Comparison of ENCODE assay signal across 2 cellular contexts in genomic region chr14:69989622-69990021, GRCh38.
TF ChIP-seq lines count a peak whose summit lies in the region.

No MANE protein-coding gene starts in this region.

TF ChIP-seq in A549, 52 proteins besides CTCF, POLR2A, EP300 and RAD21 (continued from another document):
- TF ChIP-seq REST (IDR thresholded peaks at IDR 0.05) (no peak), ZSCAN20 (CRISPR knock-in tag; IDR thresholded peaks at IDR 0.05) (no peak), NR3C1 (IDR thresholded peaks at IDR 0.05) (no peak), HOXB5 (CRISPR knock-in tag; IDR thresholded peaks at IDR 0.05) (no peak), BCL3 (IDR thresholded peaks at IDR 0.05) (no peak), EHMT2 (IDR thresholded peaks at IDR 0.05; ENCODE audit: low read depth) (no peak), HDAC2 (IDR thresholded peaks at IDR 0.05) (no peak)

TF ChIP-seq in HepG2, 621 proteins besides CTCF, POLR2A, EP300 and RAD21:
- no peak for TF ChIP-seq ZBTB14 (CRISPR knock-in tag; IDR thresholded peaks at IDR 0.05)
- no peak for TF ChIP-seq ZNF549 (CRISPR knock-in tag; IDR thresholded peaks at IDR 0.05)
- TF ChIP-seq MED13 (CRISPR knock-in tag; IDR thresholded peaks at IDR 0.05), result no peak
- TF ChIP-seq NFE2L2 (IDR thresholded peaks at IDR 0.05; ENCODE audit: low read length), result no peak
- TF ChIP-seq ZFY (CRISPR knock-in tag; IDR thresholded peaks at IDR 0.05), result 0 out of 2 replicates have a peak, but pooled peaks have one; percentile 24
- TF ChIP-seq HCFC1 (IDR thresholded peaks at IDR 0.05; ENCODE audit: low read depth, low read length), result no peak
- TF ChIP-seq GPBP1L1 (CRISPR knock-in tag; IDR thresholded peaks at IDR 0.05), result no peak
- no peak for TF ChIP-seq ZKSCAN8 (CRISPR knock-in tag; IDR thresholded peaks at IDR 0.05; ENCODE audit: borderline replicate concordance)
- 0 out of 2 replicates have a peak, but pooled peaks have one; percentile 41 for TF ChIP-seq PAXIP1 (CRISPR knock-in tag; conservative IDR thresholded peaks at IDR 0.05)
- TF ChIP-seq ZFX (CRISPR knock-in tag; IDR thresholded peaks at IDR 0.05; ENCODE audit: low read depth), result peak; percentile 36; the same call in 1 of the 2 replicates
- TF ChIP-seq ZMYM4 (CRISPR knock-in tag; IDR thresholded peaks at IDR 0.05), result 0 out of 2 replicates have a peak, but pooled peaks have one; percentile 30
- TF ChIP-seq PRDM4 (CRISPR knock-in tag; IDR thresholded peaks at IDR 0.05; ENCODE audit: borderline replicate concordance), result no peak
- no peak for TF ChIP-seq TGIF2 (CRISPR knock-in tag; IDR thresholded peaks at IDR 0.05)
- TF ChIP-seq ZHX1 (CRISPR knock-in tag; IDR thresholded peaks at IDR 0.05; ENCODE audit: low read depth), result no peak
- no peak for TF ChIP-seq ZFAT (CRISPR knock-in tag; conservative IDR thresholded peaks at IDR 0.05)
- TF ChIP-seq MBD4 (IDR thresholded peaks at IDR 0.05; ENCODE audit: borderline replicate concordance, low read length), result no peak
- TF ChIP-seq SALL1 (CRISPR knock-in tag; IDR thresholded peaks at IDR 0.05), result peak; percentile 19; the same call in 1 of the 2 replicates
- no peak for TF ChIP-seq ZBTB42 (CRISPR knock-in tag; IDR thresholded peaks at IDR 0.05)
- no peak for TF ChIP-seq NAIF1 (CRISPR knock-in tag; IDR thresholded peaks at IDR 0.05; ENCODE audit: borderline replicate concordance)
- TF ChIP-seq ARID5B (CRISPR knock-in tag; IDR thresholded peaks at IDR 0.05), result 0 out of 2 replicates have a peak, but pooled peaks have one; percentile 34
- TF ChIP-seq ZNF138 (CRISPR knock-in tag; IDR thresholded peaks at IDR 0.05; ENCODE audit: low read depth), result no peak
- peak; percentile 79 for TF ChIP-seq HNF4A (CRISPR knock-in tag; IDR thresholded peaks at IDR 0.05)
- no peak for TF ChIP-seq HBP1 (CRISPR knock-in tag; IDR thresholded peaks at IDR 0.05; ENCODE audit: low read depth)
- no peak for TF ChIP-seq ZNF503 (CRISPR knock-in tag; IDR thresholded peaks at IDR 0.05)
- TF ChIP-seq MAFF (IDR thresholded peaks at IDR 0.05; ENCODE audit: low read depth, low read length), result no peak
